21 cellular contexts compared by ENCODE assay signal in genomic region chr12:3314306-3314663, GRCh38.
DNase-seq lines count a peak whose midpoint lies in the region; ATAC-seq and TF ChIP-seq lines count a peak whose summit lies in the region.
"Had no signal": no experiment of that assay in that cellular context is flagged by ENCODE, and none has a peak within 500 bp of the region (broad histone marks: within the 10 kb centered on the region; RNA-seq: fewer than 3 reads in every experiment).

No MANE protein-coding gene starts in this region.

- TF ChIP-seq POLR2A in HCT116 (IDR thresholded peaks at IDR 0.05; ENCODE audit: borderline replicate concordance, extremely low read depth, insufficient read depth, insufficient read length) = no peak

- RAD21 ChIA-PET in HCT116 (lab: Charles Lee; ENCODE audit: low non-redundant PET in 1 of 2, low total read pairs in 2 of 2, uncharacterized antibody in 2 of 2, unreplicated experiment in 2 of 2) = interaction anchor here (1.3 to 1.7 kb wide), 3 partner anchors 14 to 22 kb away, joined by 4 to 5 read pairs (median 4); no protein-coding TSS in a partner anchor

- DNase-seq in BE2C (no peak), HCT116 (ENCODE audit: low read depth, low spot score) (no peak), foreskin keratinocyte (no peak), GM03348 (ENCODE audit: low spot score) (no peak), NCI-H82 (lab: John Stamatoyannopoulos, UW) (no peak), T1000 (lab: John Stamatoyannopoulos, UW) (no peak), DMS114 treated with DMSO at 0.1 percent for 48 hours (lab: John Stamatoyannopoulos, UW; ENCODE audit: unreplicated experiment) (no peak)
- DNase-seq: activated B cell treated with CpG ODN at 0.5 μM for 24 hours; activated CD4-positive, alpha-beta memory T cell treated with anti-CD3 and anti-CD28 coated beads, Interleukin-2, amount 10 ng/mL, durations not matched to agents 7 days and 5 days; activated T-cell treated with anti-CD3 and anti-CD28 coated beads for 4 hours; foreskin melanocyte; mammary epithelial cell; NCI-H1417 treated with DMSO at 0.1 percent for 48 hours; NCI-H2171; SHP77 treated with DMSO at 0.1 percent for 48 hours; stimulated activated CD4-positive, alpha-beta T cell treated with anti-CD3 and anti-CD28 coated beads, Interleukin-1b, Interleukin-23, amount 100 ng/mL, for 48 hours; stimulated activated naive CD4-positive, alpha-beta T cell treated with Interleukin-2 at 50 U/mL for 16 hours; thyroid gland had no signal

- TF ChIP-seq CTCF in BE2C (IDR thresholded peaks at IDR 0.05; ENCODE audit: low read depth, low read length) = peak; percentile 27
- peak in 2 of 3 experiments; percentile 20 to 24; a peak in 2 of 6 replicates for TF ChIP-seq CTCF in HCT116 (IDR thresholded peaks at IDR 0.05 in 2 of 3, conservative IDR thresholded peaks at IDR 0.05 in 1 of 3; ENCODE audit: borderline replicate concordance in 1 of 3, insufficient read depth in 1 of 3, low read depth in 2 of 3, low read length in 2 of 3)
- TF ChIP-seq CTCF in foreskin keratinocyte (conservative IDR thresholded peaks at IDR 0.05) = peak; percentile 22

- no peak overlapping the region for H2AFZ ChIP-seq in HCT116 (ENCODE audit: low read depth, low read length, poor library complexity, severe bottlenecking)

- H3K9me2 ChIP-seq in HCT116 (ENCODE audit: insufficient read depth) = no peaks in the 10 kb centered on the region

- no peaks in the 10 kb centered on the region for H3K79me2 ChIP-seq in HCT116 (ENCODE audit: insufficient read depth, low read length)

- no peaks in the 10 kb centered on the region for H3K9me3 ChIP-seq in BE2C
- H3K9me3 ChIP-seq in HCT116 (ENCODE audit: control insufficient read depth in 1 of 2, insufficient read depth in 1 of 2, low read depth in 1 of 2, low read length in 2 of 2) = no peaks in the 10 kb centered on the region
- H3K9me3 ChIP-seq: adrenal gland, ovary, thyroid gland had no signal

- CTCF ChIA-PET in HCT116 (lab: Charles Lee) = interaction anchor here (0.6 to 3.4 kb wide), 9 partner anchors 10 to 491 kb away, joined by 3 to 51 read pairs (median 13); no protein-coding TSS in a partner anchor

- no peaks in the 10 kb centered on the region for H3K27me3 ChIP-seq in BE2C
- H3K27me3 ChIP-seq in HCT116 (ENCODE audit: insufficient read depth, low read length) = no peaks in the 10 kb centered on the region
- H3K27me3 ChIP-seq in foreskin keratinocyte = peaks cover 7% of the 10 kb centered on the region
- H3K27me3 ChIP-seq: adrenal gland, ovary, thyroid gland had no signal

- no TSS peak for BruUV-seq in HCT116 (replicated peaks; lab: Mats Ljungman, UMichigan)

- POLR2A ChIA-PET in HCT116 (lab: Charles Lee) = interaction anchor here (0.5 to 1.0 kb wide), 2 partner anchors 13 to 14 kb away, joined by 4 to 6 read pairs; no protein-coding TSS in a partner anchor

- peak; percentile 39; the same call in 1 of the 2 replicates for TF ChIP-seq RAD21 in HCT116 (IDR thresholded peaks at IDR 0.05; ENCODE audit: low read depth)

- H3K36me3 ChIP-seq in BE2C = no peaks in the 10 kb centered on the region
- no peaks in the 10 kb centered on the region for H3K36me3 ChIP-seq in HCT116 (ENCODE audit: control insufficient read depth in 1 of 2, insufficient read depth in 2 of 2, low read length in 2 of 2)
- H3K36me3 ChIP-seq: adrenal gland, ovary, thyroid gland had no signal

- H3K4me1 ChIP-seq in BE2C (peaks cover 3% of the 10 kb centered on the region), HCT116 (ENCODE audit: control insufficient read depth in 1 of 2, insufficient read depth in 2 of 2, low read length in 2 of 2) (peaks cover 55 to 81% of the 10 kb centered on the region in 2 experiments), foreskin keratinocyte (peaks cover 32% of the 10 kb centered on the region)
- H3K4me1 ChIP-seq: adrenal gland had no signal

- no peak overlapping the region for H3K4me2 ChIP-seq in HCT116 (ENCODE audit: low read length)

- intact Hi-C loops in HCT116 (cut with micrococcal nuclease) = no loop called here

- ATAC-seq in HCT116 (no peak), SK-N-SH treated with all-trans-retinoic acid at 6 μM for 48 hours (peak; percentile 9; the same call in 1 of the 3 replicates), foreskin keratinocyte (no peak)

- no peaks in the 10 kb centered on the region for H4K20me1 ChIP-seq in HCT116 (ENCODE audit: insufficient read depth)

- no peak overlapping the region for H3K4me3 ChIP-seq in BE2C (ENCODE audit: low read depth, low read length)
- H3K4me3 ChIP-seq in HCT116 (replicated peaks in 1 of 2; ENCODE audit: low read depth in 1 of 2, low read length in 2 of 2) = no peak overlapping the region
- H3K4me3 ChIP-seq: adrenal gland, ovary, thyroid gland had no signal

- no peak overlapping the region for H3K27ac ChIP-seq in HCT116 (ENCODE audit: low read depth, low read length)
- H3K27ac ChIP-seq in foreskin keratinocyte = no peak overlapping the region
- H3K27ac ChIP-seq: adrenal gland, ovary had no signal

- H3K9ac ChIP-seq in HCT116 (ENCODE audit: low read length) = no peak overlapping the region

TF ChIP-seq in HCT116, 20 proteins besides CTCF, POLR2A, EP300 and RAD21:
- TF ChIP-seq YY1 (IDR thresholded peaks at IDR 0.05; ENCODE audit: extremely low read depth, insufficient replicate concordance, low read depth, low read length) = no peak
- no peak for TF ChIP-seq EGR1 (IDR thresholded peaks at IDR 0.05; ENCODE audit: low read depth)

TF ChIP-seq in SK-N-SH treated with all-trans-retinoic acid at 6 μM for 48 hours, 23 proteins besides CTCF, POLR2A, EP300 and RAD21:
- no peak for TF ChIP-seq BACH2 (CRISPR knock-in tag; IDR thresholded peaks at IDR 0.05; ENCODE audit: borderline replicate concordance)
TF ChIP-seq in SK-N-SH treated with all-trans-retinoic acid at 6 μM for 48 hours: peak in this region for 0.
